Comparison of ENCODE assay signal across 17 cellular contexts in the genomic region with DNA sequence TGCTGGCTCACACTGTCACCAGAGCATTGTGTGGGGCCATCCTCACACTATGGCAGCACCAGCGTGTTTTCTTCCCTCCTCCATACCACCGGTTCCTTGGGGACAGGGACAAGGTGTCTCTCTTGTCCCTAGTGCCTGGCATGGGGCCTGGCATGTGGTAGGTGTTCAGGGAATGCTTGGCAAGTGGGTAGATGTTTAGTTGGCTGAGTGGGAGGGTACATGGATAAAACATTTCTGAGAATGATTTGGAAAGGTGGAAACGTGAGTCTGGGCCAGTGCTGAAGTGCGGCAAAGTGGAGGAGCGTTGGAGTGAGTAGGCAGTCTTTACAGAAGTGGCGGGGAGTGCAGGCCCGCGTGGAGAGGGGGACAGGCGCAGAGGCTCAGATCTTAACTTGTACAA. TPM values are rescaled to one million over a fixed set of nuclear protein-coding genes. Genes with fewer than 3 reads are reported as not detected.
A peak's percentile ranks its signal among the peaks of the same experiment; 100 is the strongest.
DNase-seq lines count a peak whose midpoint lies in the region; ATAC-seq and TF ChIP-seq lines count a peak whose summit lies in the region.
"Had no signal": no experiment of that assay in that cellular context is flagged by ENCODE, and none has a peak within 500 bp of the region (broad histone marks: within the 10 kb centered on the region; RNA-seq: fewer than 3 reads in every experiment).

No MANE protein-coding gene starts in this region.

- CTCF ChIA-PET in Calu3 (lab: Charles Lee): interaction anchor here (1.0 kb wide), 1 partner anchor 96 kb away, joined by 6 read pairs; no protein-coding TSS in a partner anchor

- no peaks in the 10 kb centered on the region for H3K9me3 ChIP-seq in breast epithelium
- H3K9me3 ChIP-seq: mucosa of descending colon, tibial nerve had no signal

- peak overlapping the region; percentile 63 for H3K27ac ChIP-seq in C4-2B
- H3K27ac ChIP-seq in breast epithelium: peak overlapping the region; percentile 13 to 52
- H3K27ac ChIP-seq: cardiac muscle cell, parathyroid adenoma, tibial nerve had no signal

- H3K4me1 ChIP-seq in breast epithelium: no peaks in the 10 kb centered on the region
- H3K4me1 ChIP-seq: parathyroid adenoma, tibial nerve had no signal

- no peaks in the 10 kb centered on the region for H3K27me3 Mint-ChIP-seq in Calu3 (ENCODE audit: unreplicated experiment)
- H3K27me3 Mint-ChIP-seq in naive thymus-derived CD8-positive, alpha-beta T cell: no peaks in the 10 kb centered on the region
- H3K27me3 Mint-ChIP-seq: effector memory CD8-positive, alpha-beta T cell had no signal

- H3K4me3 ChIP-seq in breast epithelium: no peak overlapping the region
- H3K4me3 ChIP-seq: cardiac muscle cell, K562, mucosa of descending colon, smooth muscle cell, tibial nerve had no signal

- no peak for TF ChIP-seq POLR2A in breast epithelium (IDR thresholded peaks at IDR 0.05)

- no peak overlapping the region for H3K4me3 Mint-ChIP-seq in Calu3 (ENCODE audit: low read depth, unreplicated experiment)
- H3K4me3 Mint-ChIP-seq in naive thymus-derived CD8-positive, alpha-beta T cell: no peak overlapping the region
- H3K4me3 Mint-ChIP-seq: effector memory CD8-positive, alpha-beta T cell had no signal

- no peaks in the 10 kb centered on the region for H3K27me3 ChIP-seq in breast epithelium
- H3K27me3 ChIP-seq: cardiac muscle cell, tibial nerve had no signal

- H3K36me3 Mint-ChIP-seq in Calu3 (ENCODE audit: insufficient read depth, unreplicated experiment): peaks cover 31% of the 10 kb centered on the region
- peaks cover 0 to 59% (median 14%) of the 10 kb centered on the region in 3 donors for H3K36me3 Mint-ChIP-seq in naive thymus-derived CD8-positive, alpha-beta T cell

- TF ChIP-seq CTCF in C4-2B (conservative IDR thresholded peaks at IDR 0.05) (no peak), Calu3 (IDR thresholded peaks at IDR 0.05; ENCODE audit: unreplicated experiment) (no peak), breast epithelium (IDR thresholded peaks at IDR 0.05) (no peak)

- no peak for DNase-seq in Calu3
- no peak for DNase-seq in breast epithelium (ENCODE audit: low spot score in 2 of 2)
- DNase-seq in naive thymus-derived CD8-positive, alpha-beta T cell: no peak
- no peak for DNase-seq in NCI-H1694 treated with DMSO at 0.1 percent for 48 hours (lab: John Stamatoyannopoulos, UW)
- no peak for DNase-seq in HuH-7 (ENCODE audit: low spot score)
- no peak for DNase-seq in NCI-H1105 (lab: John Stamatoyannopoulos, UW)
- DNase-seq: activated CD4-positive, CD25-positive, alpha-beta regulatory T cell; effector memory CD8-positive, alpha-beta T cell; kidney; mucosa of descending colon had no signal

- peak overlapping the region; percentile 16 for H3K27ac Mint-ChIP-seq in Calu3 (ENCODE audit: unreplicated experiment)
- peak overlapping the region in 8 of 10 donors; percentile 47 to 90 (median 74) for H3K27ac Mint-ChIP-seq in naive thymus-derived CD8-positive, alpha-beta T cell

- intact Hi-C loops in Calu3 (cut with micrococcal nuclease; ENCODE audit: unreplicated experiment): loop anchor here (5.0 kb wide), 1 partner anchor 95 kb away; a partner anchor contains a TSS
- intact Hi-C loops in breast epithelium (cut with DNase I; ENCODE audit: low total_unique reads): no loop called here

- peaks cover 43% of the 10 kb centered on the region for H3K4me1 Mint-ChIP-seq in Calu3 (ENCODE audit: low read depth, unreplicated experiment)
- peaks cover 0 to 10% (median 6%) of the 10 kb centered on the region in 4 donors for H3K4me1 Mint-ChIP-seq in naive thymus-derived CD8-positive, alpha-beta T cell

- no TSS peak for BruUV-seq in Calu3 (replicated peaks; lab: Mats Ljungman, UMichigan)

- no peaks in the 10 kb centered on the region for H3K36me3 ChIP-seq in breast epithelium

- ATAC-seq in naive thymus-derived CD8-positive, alpha-beta T cell: no peak
- ATAC-seq in GM19324 (IDR thresholded peaks at IDR 0.05; ENCODE audit: low FRiP score, unreplicated experiment): no peak
- ATAC-seq: effector memory CD8-positive, alpha-beta T cell; K562 had no signal

- no peaks in the 10 kb centered on the region for H3K9me3 Mint-ChIP-seq in Calu3 (ENCODE audit: low read depth, unreplicated experiment)
- no peaks in the 10 kb centered on the region for H3K9me3 Mint-ChIP-seq in naive thymus-derived CD8-positive, alpha-beta T cell
- H3K9me3 Mint-ChIP-seq: effector memory CD8-positive, alpha-beta T cell had no signal

- POLR2A ChIA-PET in naive thymus-derived CD8-positive, alpha-beta T cell (lab: Charles Lee): no interaction called here

RNA-seq across cellular contexts. Expression of a gene that starts 15.0 kb away (rescaled TPM):
- total RNA-seq in Calu3 (2022) (47.6 and 52.1 TPM in 2 replicates), breast epithelium (10 to 100 TPM; 26.9 to 35.1 (median 31.5) TPM)
- total RNA-seq in naive thymus-derived CD8-positive, alpha-beta T cell: 10 to 100 TPM; 42.0 to 49.3 TPM
- polyA plus RNA-seq in naive thymus-derived CD8-positive, alpha-beta T cell: 10 to 100 TPM; 60.4 to 76.0 (median 69.6) TPM

RNA-seq across cellular contexts. Expression of a gene that starts 22.1 kb away (rescaled TPM):
- total RNA-seq in Calu3 (2022) (2,415 and 2,676 TPM in 2 replicates), breast epithelium (1,000 to 10,000 TPM; 3,770 to 3,861 (median 3,828) TPM)
- 1,000 to 10,000 TPM; 3,846 to 3,880 TPM for total RNA-seq in naive thymus-derived CD8-positive, alpha-beta T cell
- polyA plus RNA-seq in naive thymus-derived CD8-positive, alpha-beta T cell: 1,000 to 10,000 TPM; 1,518 to 1,766 (median 1,686) TPM

RNA-seq across cellular contexts. Expression of a gene that starts 22.6 kb away (rescaled TPM):
- total RNA-seq in Calu3 (2022) (33.2 and 34.5 TPM in 2 replicates), breast epithelium (1 to 10 TPM; 4.0 to 8.2 (median 7.6) TPM)
- 10 to 100 TPM in 1 of 2 experiments, 1 to 10 TPM in 1; 7.2 to 12.8 TPM for total RNA-seq in naive thymus-derived CD8-positive, alpha-beta T cell
- 1 to 10 TPM; 5.9 to 6.7 (median 6.4) TPM for polyA plus RNA-seq in naive thymus-derived CD8-positive, alpha-beta T cell
